23 cellular contexts compared by ENCODE assay signal in genomic region chr6:89602136-89602535, GRCh38.
"Had no signal": no experiment of that assay in that cellular context is flagged by ENCODE, and none has a peak within 500 bp of the region (broad histone marks: within the 10 kb centered on the region; RNA-seq: fewer than 3 reads in every experiment).

No MANE protein-coding gene starts in this region.

- H3K36me3 ChIP-seq: SJSA1 had no signal

- H3K27me3 Mint-ChIP-seq: IgD-negative memory B cell had no signal

- H3K27me3 ChIP-seq: SJSA1 had no signal

- H3K4me2 ChIP-seq: KMS-11 had no signal

- H3K36me3 Mint-ChIP-seq: IgD-negative memory B cell had no signal

- H3K27ac Mint-ChIP-seq: IgD-negative memory B cell had no signal

- H3K9ac ChIP-seq: KMS-11 had no signal

- H3K9me3 ChIP-seq: SJSA1 had no signal

- H3K4me3 ChIP-seq: K562, SJSA1, SK-N-MC had no signal

- DNase-seq: Kasumi-1, MV-4-11, NCI-H1048, NCI-H1105, NCI-H1436 treated with DMSO at 0.1 percent for 48 hours, NCI-H1694, NCI-H2029, NCI-H2171, NCI-H345, NCI-H446 treated with DMSO at 0.1 percent for 48 hours, NCI-H524 treated with DMSO at 0.1 percent for 48 hours, NCI-H69, NCI-H774, Right ventricle myocardium superior, RPMI8226, SIG-M5, SW 1271 had no signal

- H3K4me1 ChIP-seq: SJSA1 had no signal

- H3K4me3 Mint-ChIP-seq: IgD-negative memory B cell had no signal

- H3K9me3 Mint-ChIP-seq: IgD-negative memory B cell had no signal

- H3K27ac ChIP-seq: HL-60, KMS-11, SJSA1, SK-N-MC had no signal
